In genomic region chr1:84303154-84303830, GRCh38 we compare ENCODE assay signal across 8 cellular contexts. TPM values are rescaled to one million over a fixed set of nuclear protein-coding genes. Genes with fewer than 3 reads are reported as not detected.
DNase-seq lines count a peak whose midpoint lies in the region; TF ChIP-seq lines count a peak whose summit lies in the region.

No MANE protein-coding gene starts in this region.

- 0 out of 2 replicates have a peak, but pooled peaks cover 6% of the 10 kb centered on the region for H3K9me3 ChIP-seq in OCI-LY1 (ENCODE audit: low read length)

- H3K4me3 ChIP-seq in OCI-LY1 (ENCODE audit: low read depth, low read length, poor library complexity, severe bottlenecking) (peak overlapping the region; percentile 63), epithelial cell of proximal tubule (ENCODE audit: low read depth, low read length) (peak overlapping the region; percentile 53)

- H4K20me1 ChIP-seq in OCI-LY1 (ENCODE audit: insufficient read depth, low read length), result no peaks in the 10 kb centered on the region

- peak overlapping the region; percentile 97 for H3K27ac ChIP-seq in OCI-LY1 (ENCODE audit: low read depth, low read length, poor library complexity, severe bottlenecking)

- H3K4me2 ChIP-seq in OCI-LY1 (ENCODE audit: low read length), result peak overlapping the region; percentile 79

- peak overlapping the region; percentile 76 for H3K9ac ChIP-seq in OCI-LY1 (ENCODE audit: low read length)

- peaks cover 6% of the 10 kb centered on the region; the same call in 1 of the 2 replicates for H3F3A ChIP-seq in OCI-LY1 (ENCODE audit: insufficient read depth, low read length)

- peaks cover 9% of the 10 kb centered on the region for H3K79me2 ChIP-seq in OCI-LY1 (ENCODE audit: insufficient read depth, low read length)

- H2AFZ ChIP-seq in OCI-LY1 (ENCODE audit: low read length), result no peak overlapping the region

- TF ChIP-seq CTCF in OCI-LY1 (IDR thresholded peaks at IDR 0.05; ENCODE audit: low read length) (no peak), epithelial cell of proximal tubule (conservative IDR thresholded peaks at IDR 0.05; ENCODE audit: low read depth, low read length) (no peak)

- no peaks in the 10 kb centered on the region for H3K9me2 ChIP-seq in OCI-LY1 (ENCODE audit: low read depth, low read length)

- DNase-seq in NCI-H748 (lab: John Stamatoyannopoulos, UW; ENCODE audit: unreplicated experiment), result peak; percentile 32
- no peak for DNase-seq in NCI-H748 treated with DMSO at 0.1 percent for 48 hours (lab: John Stamatoyannopoulos, UW)
- no peak for DNase-seq in epithelial cell of proximal tubule (ENCODE audit: low read depth)
- DNase-seq in retina, result peak; percentile 62
- DNase-seq in NCI-H1048 (lab: John Stamatoyannopoulos, UW), result no peak
- DNase-seq in stimulated activated naive CD4-positive, alpha-beta T cell treated with Interleukin-2 at 50 U/mL for 16 hours (lab: John Stamatoyannopoulos, UW), result no peak
- no peak for DNase-seq in RKO (ENCODE audit: low spot score)

- H3K27me3 ChIP-seq in OCI-LY1 (ENCODE audit: insufficient read depth, low read length), result no peaks in the 10 kb centered on the region

- H3K36me3 ChIP-seq in OCI-LY1 (ENCODE audit: insufficient read depth, low read length), result peaks cover 11% of the 10 kb centered on the region; the same call in 1 of the 2 replicates

- peaks cover 67% of the 10 kb centered on the region for H3K4me1 ChIP-seq in OCI-LY1 (ENCODE audit: insufficient read depth, low read length, severe bottlenecking)

RNA-seq across cellular contexts. Expression of gene SAMD13, which starts 1.8 kb away (rescaled TPM):
- total RNA-seq in epithelial cell of proximal tubule, result 0.63 and 0.94 TPM in 2 replicates

Comparison
In these comparisons a context has a peak if more than half of its experiments do, and no peak if none do; other contexts are left out.
1. DNase-seq: peak in NCI-H748 (single experiment) and retina (single experiment); none in NCI-H748 treated with DMSO at 0.1 percent for 48 hours (single experiment), epithelial cell of proximal tubule (single experiment), NCI-H1048 (single experiment), stimulated activated naive CD4-positive, alpha-beta T cell treated with Interleukin-2 at 50 U/mL for 16 hours (single experiment) and RKO (single experiment).